12 cellular contexts compared by ENCODE assay signal in genomic region chr2:100114011-100114433, GRCh38. TPM values are rescaled to one million over a fixed set of nuclear protein-coding genes. Genes with fewer than 3 reads are reported as not detected.
DNase-seq lines count a peak whose midpoint lies in the region; ATAC-seq and TF ChIP-seq lines count a peak whose summit lies in the region.
"Had no signal": no experiment of that assay in that cellular context is flagged by ENCODE, and none has a peak within 500 bp of the region (broad histone marks: within the 10 kb centered on the region; RNA-seq: fewer than 3 reads in every experiment).

No MANE protein-coding gene starts in this region.

- in situ Hi-C loops in gastrocnemius medialis (cut with MboI; ENCODE audit: low sequenced_read_pairs in 4 of 4): no loop called here

- H3K27ac ChIP-seq in aorta (ENCODE audit: low read depth in 1 of 2, low read length in 2 of 2) (no peak overlapping the region), gastrocnemius medialis (no peak overlapping the region)
- H3K27ac ChIP-seq: adrenal gland, esophagus muscularis mucosa had no signal

- peaks cover 26% of the 10 kb centered on the region for H3K9me3 Mint-ChIP-seq in mesothelial cell of epicardium

- intact Hi-C loops in aorta (cut with DNase I) (no loop called here), gastrocnemius medialis (cut with DNase I; ENCODE audit: low total_unique reads) (no loop called here)

- H3K27ac Mint-ChIP-seq in T-helper 17 cell (no peak overlapping the region), mesothelial cell of epicardium (no peak overlapping the region)

- H3K4me3 Mint-ChIP-seq in T-helper 17 cell (no peak overlapping the region), mesothelial cell of epicardium (no peak overlapping the region)

- no peaks in the 10 kb centered on the region for H3K36me3 ChIP-seq in aorta (ENCODE audit: control insufficient read depth in 1 of 2, insufficient read depth in 2 of 2, low read length in 1 of 2)
- no peaks in the 10 kb centered on the region for H3K36me3 ChIP-seq in gastrocnemius medialis
- H3K36me3 ChIP-seq: adrenal gland, esophagus muscularis mucosa had no signal

- H3K4me3 ChIP-seq in aorta (ENCODE audit: low read length in 2 of 2) (no peak overlapping the region), gastrocnemius medialis (no peak overlapping the region)
- H3K4me3 ChIP-seq: adrenal gland, esophagus muscularis mucosa had no signal

- TF ChIP-seq CTCF in mesothelial cell of epicardium (IDR thresholded peaks at IDR 0.05; ENCODE audit: unreplicated experiment) (no peak), gastrocnemius medialis (IDR thresholded peaks at IDR 0.05 in 4 of 5, conservative IDR thresholded peaks at IDR 0.05 in 1 of 5) (no peak)

- peaks cover 10% of the 10 kb centered on the region for H3K27me3 Mint-ChIP-seq in T-helper 17 cell
- H3K27me3 Mint-ChIP-seq in mesothelial cell of epicardium (ENCODE audit: low read depth): peaks cover 51% of the 10 kb centered on the region

- peak; percentile 5 for DNase-seq in CD1c-positive myeloid dendritic cell (ENCODE audit: extremely low spot score)
- DNase-seq in GM19238 (ENCODE audit: insufficient read length, low spot score): peak; percentile 39
- no peak for DNase-seq in T-helper 17 cell
- DNase-seq in aorta: no peak
- no peak for DNase-seq in mesothelial cell of epicardium (ENCODE audit: low spot score in 2 of 2, unreplicated experiment in 2 of 2)
- no peak for DNase-seq in gastrocnemius medialis
- no peak for DNase-seq in NCI-H2227 (lab: John Stamatoyannopoulos, UW; ENCODE audit: unreplicated experiment)
- DNase-seq: adrenal gland; NCI-H526; stimulated activated naive CD4-positive, alpha-beta T cell treated with Interleukin-2 at 50 U/mL for 16 hours had no signal

- H3K4me1 ChIP-seq in aorta (ENCODE audit: control insufficient read depth in 1 of 2, insufficient read depth in 2 of 2, low read length in 2 of 2) (no peaks in the 10 kb centered on the region), gastrocnemius medialis (no peaks in the 10 kb centered on the region)
- H3K4me1 ChIP-seq: adrenal gland, esophagus muscularis mucosa had no signal

- H3K4me1 Mint-ChIP-seq in T-helper 17 cell: peaks cover 3% of the 10 kb centered on the region
- peaks cover 8% of the 10 kb centered on the region for H3K4me1 Mint-ChIP-seq in mesothelial cell of epicardium

- H3K27me3 ChIP-seq in aorta (ENCODE audit: control insufficient read depth in 1 of 2, insufficient read depth in 2 of 2, low read length in 1 of 2) (no peaks in the 10 kb centered on the region), gastrocnemius medialis (no peaks in the 10 kb centered on the region)
- H3K27me3 ChIP-seq: adrenal gland, esophagus muscularis mucosa had no signal

- 91 to 95% methylated on average over 2 of the region's 2 CpGs for WGBS in aorta, 2 donors

- TF ChIP-seq POLR2A in gastrocnemius medialis (IDR thresholded peaks at IDR 0.05): no peak

- ATAC-seq in HG03095 (IDR thresholded peaks at IDR 0.05; ENCODE audit: unreplicated experiment) (peak; percentile 86), T-helper 17 cell (peak; percentile 36), aorta (ENCODE audit: low FRiP score) (no peak), gastrocnemius medialis (no peak)

- no peaks in the 10 kb centered on the region for H3K9me3 ChIP-seq in T-helper 17 cell (ENCODE audit: control insufficient read depth, low read length, poor library complexity, severe bottlenecking)
- H3K9me3 ChIP-seq in aorta (ENCODE audit: control insufficient read depth, low read length): no peaks in the 10 kb centered on the region
- no peaks in the 10 kb centered on the region for H3K9me3 ChIP-seq in gastrocnemius medialis
- H3K9me3 ChIP-seq: adrenal gland had no signal

- H3K36me3 Mint-ChIP-seq in T-helper 17 cell (ENCODE audit: low read depth) (no peaks in the 10 kb centered on the region), mesothelial cell of epicardium (peaks cover 5% of the 10 kb centered on the region)

RNA-seq across cellular contexts. Expression of gene AFF3, which starts 28.4 kb away (rescaled TPM):
- total RNA-seq in T-helper 17 cell (10 to 100 TPM in 1 of 2 donors, 1 to 10 TPM in 1; 6.5 to 14.4 TPM), aorta (10 to 100 TPM; 10.6 to 15.7 TPM), mesothelial cell of epicardium (14.4 to 15.6 TPM (median 14.7 TPM) in 3 replicates), gastrocnemius medialis (under 1 TPM; 0.22 to 0.55 (median 0.47) TPM)
- under 1 TPM; 0.25 to 0.41 TPM for polyA plus RNA-seq in aorta

Comparison
In these comparisons a context has a peak if more than half of its experiments do, and no peak if none do; other contexts are left out.
1. DNase-seq: peak in CD1c-positive myeloid dendritic cell (single experiment) and GM19238 (single experiment); none in T-helper 17 cell (0 of 3), aorta (0 of 2), mesothelial cell of epicardium (0 of 2), gastrocnemius medialis (0 of 2) and NCI-H2227 (single experiment).
2. ATAC-seq: peak in HG03095 (single experiment) and T-helper 17 cell (single experiment); none in aorta (single experiment) and gastrocnemius medialis (0 of 2).